ENCODE assay signal across 1 cellular context in the genomic region with DNA sequence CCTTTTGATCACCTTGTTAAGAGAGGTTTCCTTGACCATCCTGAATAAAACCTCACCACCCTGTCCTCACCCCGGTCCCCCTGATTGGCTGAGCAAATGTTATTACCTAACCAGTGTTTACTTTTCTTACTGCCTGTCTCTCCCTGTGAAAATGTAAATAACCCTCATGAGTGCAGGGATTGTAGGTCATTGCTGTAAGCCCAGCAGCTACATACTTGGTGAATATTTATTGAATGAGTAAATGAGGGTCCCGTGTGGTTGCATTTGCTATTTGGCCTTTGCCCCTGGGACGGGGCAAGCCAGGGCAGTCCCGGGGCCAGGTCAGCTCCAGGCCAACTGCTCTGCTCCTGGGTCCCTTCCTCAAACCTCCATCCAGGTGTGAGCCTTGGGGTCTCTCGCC.
TF ChIP-seq lines count a peak whose summit lies in the region.

No MANE protein-coding gene starts in this region.

TF ChIP-seq in liver, 16 proteins besides CTCF, POLR2A, EP300 and RAD21 (continued from another document):
- TF ChIP-seq REST (IDR thresholded peaks at IDR 0.05) (peak; percentile 19), HNF4G (IDR thresholded peaks at IDR 0.05) (peak; percentile 48), FOXA1 (IDR thresholded peaks at IDR 0.05) (peak; percentile 99), HNF4A (conservative IDR thresholded peaks at IDR 0.05) (peak; percentile 63 to 70), YY1 (IDR thresholded peaks at IDR 0.05) (peak; percentile 26), SP1 (IDR thresholded peaks at IDR 0.05) (peak; percentile 80), FOXA2 (IDR thresholded peaks at IDR 0.05) (peak; percentile 99), MAX (IDR thresholded peaks at IDR 0.05) (no peak), GABPA (IDR thresholded peaks at IDR 0.05 in 1 of 2, conservative IDR thresholded peaks at IDR 0.05 in 1 of 2) (no peak)
- TF ChIP-seq, protein P1, sequence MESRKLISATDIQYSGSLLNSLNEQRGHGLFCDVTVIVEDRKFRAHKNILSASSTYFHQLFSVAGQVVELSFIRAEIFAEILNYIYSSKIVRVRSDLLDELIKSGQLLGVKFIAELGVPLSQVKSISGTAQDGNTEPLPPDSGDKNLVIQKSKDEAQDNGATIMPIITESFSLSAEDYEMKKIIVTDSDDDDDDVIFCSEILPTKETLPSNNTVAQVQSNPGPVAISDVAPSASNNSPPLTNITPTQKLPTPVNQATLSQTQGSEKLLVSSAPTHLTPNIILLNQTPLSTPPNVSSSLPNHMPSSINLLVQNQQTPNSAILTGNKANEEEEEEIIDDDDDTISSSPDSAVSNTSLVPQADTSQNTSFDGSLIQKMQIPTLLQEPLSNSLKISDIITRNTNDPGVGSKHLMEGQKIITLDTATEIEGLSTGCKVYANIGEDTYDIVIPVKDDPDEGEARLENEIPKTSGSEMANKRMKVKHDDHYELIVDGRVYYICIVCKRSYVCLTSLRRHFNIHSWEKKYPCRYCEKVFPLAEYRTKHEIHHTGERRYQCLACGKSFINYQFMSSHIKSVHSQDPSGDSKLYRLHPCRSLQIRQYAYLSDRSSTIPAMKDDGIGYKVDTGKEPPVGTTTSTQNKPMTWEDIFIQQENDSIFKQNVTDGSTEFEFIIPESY (IDR thresholded peaks at IDR 0.05) = peak; percentile 34
